ENCODE assay signal across 3 cellular contexts in genomic region chr22:24280363-24280762, GRCh38. TPM values are rescaled to one million over a fixed set of nuclear protein-coding genes. Genes with fewer than 3 reads are reported as not detected.
"Had no signal": no experiment of that assay in that cellular context is flagged by ENCODE, and none has a peak within 500 bp of the region (broad histone marks: within the 10 kb centered on the region; RNA-seq: fewer than 3 reads in every experiment).

No MANE protein-coding gene starts in this region.

RNA-seq across cellular contexts. Expression of gene GGT5, which starts 35.5 kb away (rescaled TPM):
- total RNA-seq: activated B cell treated with CpG ODN at 0.5 μM for 24 hours; activated CD4-positive, alpha-beta memory T cell treated with anti-CD3 and anti-CD28 coated beads, Interleukin-2, amount 10 ng/mL, durations not matched to agents 7 days and 5 days; activated T-helper 1 cell treated with anti-CD3 and anti-CD28 coated beads, Interleukin-12 subunit alpha, Interleukin-12 subunit beta, Interleukin-2, Interleukin-4 antibody, amounts not matched to agents 30 ng/mL and 10 ng/mL and 1 ng/mL, durations not matched to agents 14 hours and 24 hours and 36 hours had no signal
